Comparison of ENCODE assay signal across 6 cellular contexts in genomic region chr2:99153921-99154604, GRCh38. TPM values are rescaled to one million over a fixed set of nuclear protein-coding genes. Genes with fewer than 3 reads are reported as not detected.
DNase-seq lines count a peak whose midpoint lies in the region; ATAC-seq lines count a peak whose summit lies in the region.

No MANE protein-coding gene starts in this region.

- no peaks in the 10 kb centered on the region for H3K9me3 Mint-ChIP-seq in activated naive CD8-positive, alpha-beta T cell treated with anti-CD3 and anti-CD28 coated beads, Interleukin-2, amount 10 ng/mL, durations not matched to agents 7 days and 5 days
- H3K9me3 Mint-ChIP-seq in naive thymus-derived CD8-positive, alpha-beta T cell, result no peaks in the 10 kb centered on the region

- H3K27ac Mint-ChIP-seq in activated naive CD8-positive, alpha-beta T cell treated with anti-CD3 and anti-CD28 coated beads, Interleukin-2, amount 10 ng/mL, durations not matched to agents 7 days and 5 days, result peak overlapping the region; percentile 87
- H3K27ac Mint-ChIP-seq in naive thymus-derived CD8-positive, alpha-beta T cell, result peak overlapping the region in 1 of 10 donors; percentile 96

- no peaks in the 10 kb centered on the region for H3K27me3 Mint-ChIP-seq in activated naive CD8-positive, alpha-beta T cell treated with anti-CD3 and anti-CD28 coated beads, Interleukin-2, amount 10 ng/mL, durations not matched to agents 7 days and 5 days
- H3K27me3 Mint-ChIP-seq in naive thymus-derived CD8-positive, alpha-beta T cell, result no peaks in the 10 kb centered on the region

- H3K4me1 ChIP-seq in mononuclear cell (ENCODE audit: insufficient read depth, low read length), result peaks cover 25% of the 10 kb centered on the region

- no peaks in the 10 kb centered on the region for H3K27me3 ChIP-seq in mononuclear cell (ENCODE audit: insufficient read depth, low read length)

- peaks cover 31% of the 10 kb centered on the region for H3K4me1 Mint-ChIP-seq in activated naive CD8-positive, alpha-beta T cell treated with anti-CD3 and anti-CD28 coated beads, Interleukin-2, amount 10 ng/mL, durations not matched to agents 7 days and 5 days
- peaks cover 6 to 33% (median 19%) of the 10 kb centered on the region in 4 donors for H3K4me1 Mint-ChIP-seq in naive thymus-derived CD8-positive, alpha-beta T cell

- POLR2A ChIA-PET in activated naive CD8-positive, alpha-beta T cell treated with anti-CD3 and anti-CD28 coated beads, Interleukin-2, amount 10 ng/mL, durations not matched to agents 7 days and 5 days (lab: Charles Lee), result interaction anchor here (1.4 to 5.0 kb wide), 5 partner anchors 12 to 547 kb away, joined by 3 to 40 read pairs (median 5); partner anchors contain the start of genes C2orf15 and EIF5B
- POLR2A ChIA-PET in naive thymus-derived CD8-positive, alpha-beta T cell (lab: Charles Lee), result interaction anchor here (0.6 to 4.3 kb wide), 6 partner anchors 12 to 436 kb away, joined by 3 to 90 read pairs (median 16); partner anchors contain the start of genes C2orf15, EIF5B, MITD1 and MRPL30

- peak overlapping the region; percentile 95 for H3K4me3 Mint-ChIP-seq in activated naive CD8-positive, alpha-beta T cell treated with anti-CD3 and anti-CD28 coated beads, Interleukin-2, amount 10 ng/mL, durations not matched to agents 7 days and 5 days
- peak overlapping the region in 3 of 10 donors; percentile 88 to 94 (median 89) for H3K4me3 Mint-ChIP-seq in naive thymus-derived CD8-positive, alpha-beta T cell

- H3K4me3 ChIP-seq in GM08714 (ENCODE audit: low read length) (peak overlapping the region; percentile 95), mononuclear cell (ENCODE audit: low read length) (peak overlapping the region; percentile 90)

- no peak for ATAC-seq in activated naive CD8-positive, alpha-beta T cell treated with anti-CD3 and anti-CD28 coated beads, Interleukin-2, amount 10 ng/mL, durations not matched to agents 7 days and 5 days (ENCODE audit: low read depth)
- no peak for ATAC-seq in naive thymus-derived CD8-positive, alpha-beta T cell
- ATAC-seq in HG03571 (IDR thresholded peaks at IDR 0.05; ENCODE audit: unreplicated experiment), result no peak

- H3K36me3 Mint-ChIP-seq in activated naive CD8-positive, alpha-beta T cell treated with anti-CD3 and anti-CD28 coated beads, Interleukin-2, amount 10 ng/mL, durations not matched to agents 7 days and 5 days, result peaks cover 13% of the 10 kb centered on the region
- H3K36me3 Mint-ChIP-seq in naive thymus-derived CD8-positive, alpha-beta T cell, result peaks cover 5 to 35% (median 8%) of the 10 kb centered on the region in 3 donors

- no peak for DNase-seq in activated naive CD8-positive, alpha-beta T cell treated with anti-CD3 and anti-CD28 coated beads, Interleukin-2, amount 10 ng/mL, durations not matched to agents 7 days and 5 days
- no peak for DNase-seq in islet precursor cell
- no peak for DNase-seq in naive thymus-derived CD8-positive, alpha-beta T cell

- no peaks in the 10 kb centered on the region for H3K9me3 ChIP-seq in mononuclear cell (ENCODE audit: low read depth, low read length)

RNA-seq across cellular contexts. Expression of gene TSGA10, which starts 0.7 kb away (rescaled TPM):
- 10 to 100 TPM in 1 of 2 experiments, 1 to 10 TPM in 1; 8.0 to 11.1 TPM for total RNA-seq in activated naive CD8-positive, alpha-beta T cell treated with anti-CD3 and anti-CD28 coated beads, Interleukin-2, amount 10 ng/mL, durations not matched to agents 7 days and 5 days
- total RNA-seq in mononuclear cell, result 14.7 TPM
- total RNA-seq in naive thymus-derived CD8-positive, alpha-beta T cell, result 10 to 100 TPM; 23.8 to 32.1 TPM
- 10 to 100 TPM; 22.5 to 26.4 (median 24.1) TPM for polyA plus RNA-seq in naive thymus-derived CD8-positive, alpha-beta T cell

RNA-seq across cellular contexts. Expression of gene LIPT1, which starts 0.7 kb away (rescaled TPM):
- total RNA-seq in activated naive CD8-positive, alpha-beta T cell treated with anti-CD3 and anti-CD28 coated beads, Interleukin-2, amount 10 ng/mL, durations not matched to agents 7 days and 5 days, result 10 to 100 TPM; 10.1 to 12.1 TPM
- total RNA-seq in mononuclear cell, result 16.4 TPM
- 10 to 100 TPM; 24.7 to 26.2 TPM for total RNA-seq in naive thymus-derived CD8-positive, alpha-beta T cell
- 10 to 100 TPM; 19.0 to 26.9 (median 22.0) TPM for polyA plus RNA-seq in naive thymus-derived CD8-positive, alpha-beta T cell

RNA-seq across cellular contexts. Expression of gene C2orf15, which starts 12.6 kb away (rescaled TPM):
- 1 to 10 TPM; 2.3 TPM for total RNA-seq in activated naive CD8-positive, alpha-beta T cell treated with anti-CD3 and anti-CD28 coated beads, Interleukin-2, amount 10 ng/mL, durations not matched to agents 7 days and 5 days
- total RNA-seq in mononuclear cell, result 0.21 TPM
- 1 to 10 TPM; 3.9 to 5.7 TPM for total RNA-seq in naive thymus-derived CD8-positive, alpha-beta T cell
- polyA plus RNA-seq in naive thymus-derived CD8-positive, alpha-beta T cell, result 1 to 10 TPM; 6.1 to 6.8 (median 6.7) TPM

RNA-seq across cellular contexts. Expression of gene MITD1, which starts 26.8 kb away (rescaled TPM):
- total RNA-seq in activated naive CD8-positive, alpha-beta T cell treated with anti-CD3 and anti-CD28 coated beads, Interleukin-2, amount 10 ng/mL, durations not matched to agents 7 days and 5 days, result 10 to 100 TPM; 68.8 to 69.4 TPM
- 16.2 TPM for total RNA-seq in mononuclear cell
- 10 to 100 TPM; 63.4 to 66.5 TPM for total RNA-seq in naive thymus-derived CD8-positive, alpha-beta T cell
- polyA plus RNA-seq in naive thymus-derived CD8-positive, alpha-beta T cell, result 10 to 100 TPM; 40.4 to 49.0 (median 43.8) TPM

RNA-seq across cellular contexts. Expression of gene MRPL30, which starts 26.9 kb away (rescaled TPM):
- total RNA-seq in activated naive CD8-positive, alpha-beta T cell treated with anti-CD3 and anti-CD28 coated beads, Interleukin-2, amount 10 ng/mL, durations not matched to agents 7 days and 5 days, result 10 to 100 TPM; 22.2 to 26.5 TPM
- 21.5 TPM for total RNA-seq in mononuclear cell
- total RNA-seq in naive thymus-derived CD8-positive, alpha-beta T cell, result 10 to 100 TPM; 20.7 to 21.2 TPM
- polyA plus RNA-seq in naive thymus-derived CD8-positive, alpha-beta T cell, result 10 to 100 TPM; 19.1 to 23.5 (median 20.4) TPM
